In the genomic region with DNA sequence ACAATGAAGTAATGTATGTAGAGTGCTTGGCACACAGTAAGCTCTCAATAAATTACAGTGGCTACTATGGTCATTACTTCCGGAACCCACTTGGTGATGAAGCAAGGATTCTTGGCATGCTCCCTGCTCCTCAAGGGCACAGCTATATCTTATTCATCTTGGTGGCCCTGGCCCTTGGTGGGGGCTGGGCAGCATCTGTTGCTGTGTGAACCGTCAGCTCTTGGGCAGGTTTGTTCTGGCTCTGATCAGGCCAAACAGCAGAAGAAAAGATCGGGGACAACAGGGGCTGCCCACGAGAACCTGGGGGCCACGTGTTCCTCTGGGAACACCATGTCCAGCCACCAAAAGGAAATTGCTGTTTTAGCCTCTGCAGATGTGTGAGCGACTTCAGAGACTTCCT, we compare ENCODE assay signal across 23 cellular contexts.
A peak's percentile ranks its signal among the peaks of the same experiment; 100 is the strongest.
DNase-seq lines count a peak whose midpoint lies in the region; ATAC-seq and TF ChIP-seq lines count a peak whose summit lies in the region.
"Had no signal": no experiment of that assay in that cellular context is flagged by ENCODE, and none has a peak within 500 bp of the region (broad histone marks: within the 10 kb centered on the region; RNA-seq: fewer than 3 reads in every experiment).

No MANE protein-coding gene starts in this region.

- intact Hi-C loops in adrenal gland (cut with DNase I) = no loop called here
- intact Hi-C loops in thyroid gland (cut with DNase I) = no loop called here

- H3K27me3 ChIP-seq in adrenal gland (no peaks in the 10 kb centered on the region), thyroid gland (no peaks in the 10 kb centered on the region), hepatocyte (no peaks in the 10 kb centered on the region)

- peak overlapping the region in 2 of 5 donors; percentile 34 to 62 for H3K27ac ChIP-seq in adrenal gland
- H3K27ac ChIP-seq in thyroid gland = peak overlapping the region; percentile 17 to 63 (median 56)
- H3K27ac ChIP-seq in hepatocyte = no peak overlapping the region
- H3K27ac ChIP-seq: A549, KMS-11 had no signal

- H2AFZ ChIP-seq in hepatocyte = no peak overlapping the region

- no peaks in the 10 kb centered on the region for H3K9me2 ChIP-seq in hepatocyte (replicated peaks; ENCODE audit: insufficient read depth)

- no peaks in the 10 kb centered on the region for H4K20me1 ChIP-seq in hepatocyte (ENCODE audit: insufficient read depth, poor library complexity, severe bottlenecking)

- no peaks in the 10 kb centered on the region for H3K79me2 ChIP-seq in hepatocyte

- H3K4me3 Mint-ChIP-seq in stimulated activated naive CD8-positive, alpha-beta T cell treated with anti-CD3 and anti-CD28 coated beads, Interleukin-15, amount 100 ng/mL, for 72 hours = no peak overlapping the region
- H3K4me3 Mint-ChIP-seq: CD4-positive, CD25-positive, alpha-beta regulatory T cell had no signal

- 21 to 51% (median 40%) methylated on average over 2 to 6 of the region's 6 CpGs for WGBS in adrenal gland, 4 donors
- WGBS in thyroid gland, 2 donors = 38 to 39% methylated on average over 5 to 6 of the region's 6 CpGs
- WGBS in hepatocyte (ENCODE audit: low lambda C conversion rate, missing lambda C conversion rate) = 82% methylated on average over 6 of the region's 6 CpGs

- H3K4me3 ChIP-seq in adrenal gland (no peak overlapping the region), thyroid gland (replicated peaks in 1 of 3) (no peak overlapping the region), hepatocyte (no peak overlapping the region)
- H3K4me3 ChIP-seq: A549 had no signal

- H3K27me3 Mint-ChIP-seq in stimulated activated naive CD8-positive, alpha-beta T cell treated with anti-CD3 and anti-CD28 coated beads, Interleukin-15, amount 100 ng/mL, for 72 hours = peaks cover 34% of the 10 kb centered on the region

- H3K4me1 ChIP-seq in adrenal gland (replicated peaks in 1 of 2) (no peaks in the 10 kb centered on the region), thyroid gland (peaks cover 22 to 23% of the 10 kb centered on the region in 2 donors), hepatocyte (ENCODE audit: insufficient read depth) (no peaks in the 10 kb centered on the region)
- H3K4me1 ChIP-seq: A549, Caco-2 had no signal

- TF ChIP-seq POLR2A in adrenal gland (IDR thresholded peaks at IDR 0.05) (no peak), thyroid gland (IDR thresholded peaks at IDR 0.05) (no peak)

- H3K36me3 ChIP-seq in adrenal gland (replicated peaks in 1 of 2) (no peaks in the 10 kb centered on the region), thyroid gland (no peaks in the 10 kb centered on the region), hepatocyte (replicated peaks; ENCODE audit: insufficient read depth, low read depth) (no peaks in the 10 kb centered on the region)

- TF ChIP-seq CTCF in adrenal gland (IDR thresholded peaks at IDR 0.05) = no peak
- TF ChIP-seq CTCF in thyroid gland (IDR thresholded peaks at IDR 0.05) = no peak
- no peak for TF ChIP-seq CTCF in hepatocyte (IDR thresholded peaks at IDR 0.05; ENCODE audit: poor library complexity)

- no peaks in the 10 kb centered on the region for H3K9me3 ChIP-seq in adrenal gland (replicated peaks in 1 of 3)
- no peaks in the 10 kb centered on the region for H3K9me3 ChIP-seq in thyroid gland
- H3K9me3 ChIP-seq in hepatocyte (ENCODE audit: low read depth) = peaks cover 5% of the 10 kb centered on the region

- H3K4me2 ChIP-seq in hepatocyte = no peak overlapping the region
- H3K4me2 ChIP-seq: A549, KMS-11 had no signal

- H3K4me1 Mint-ChIP-seq in stimulated activated naive CD8-positive, alpha-beta T cell treated with anti-CD3 and anti-CD28 coated beads, Interleukin-15, amount 100 ng/mL, for 72 hours = no peaks in the 10 kb centered on the region
- H3K4me1 Mint-ChIP-seq: CD4-positive, CD25-positive, alpha-beta regulatory T cell had no signal

- peak; percentile 15 for DNase-seq in EH (ENCODE audit: low read depth)
- peak; percentile 50 to 90 (median 76) for DNase-seq in adrenal gland
- DNase-seq in mesenteric fat pad (ENCODE audit: low spot score) = peak; percentile 67
- DNase-seq in thyroid gland = peak; percentile 59 to 61
- no peak for DNase-seq in stimulated activated naive CD8-positive, alpha-beta T cell treated with anti-CD3 and anti-CD28 coated beads, Interleukin-15, amount 100 ng/mL, for 72 hours
- DNase-seq in GM19240 (ENCODE audit: insufficient read length, low spot score) = no peak
- no peak for DNase-seq in hepatocyte (ENCODE audit: low spot score)
- DNase-seq: Caco-2; CD4-positive, CD25-positive, alpha-beta regulatory T cell; DMS153; GOT3; HCEC 1CT; IMR-90; MV-4-11; NCI-H1105 treated with DMSO at 0.1 percent for 48 hours; NCI-H1694; NCI-H2081; NCI-H2171 treated with DMSO at 0.1 percent for 48 hours; NCI-H446; NCI-H526; SHP77 had no signal

- no peak for ATAC-seq in stimulated activated naive CD8-positive, alpha-beta T cell treated with anti-CD3 and anti-CD28 coated beads, Interleukin-15, amount 100 ng/mL, for 72 hours
- ATAC-seq: A549 had no signal

- H3K9me3 Mint-ChIP-seq in stimulated activated naive CD8-positive, alpha-beta T cell treated with anti-CD3 and anti-CD28 coated beads, Interleukin-15, amount 100 ng/mL, for 72 hours = no peaks in the 10 kb centered on the region

- H3K27ac Mint-ChIP-seq in stimulated activated naive CD8-positive, alpha-beta T cell treated with anti-CD3 and anti-CD28 coated beads, Interleukin-15, amount 100 ng/mL, for 72 hours = no peak overlapping the region
- H3K27ac Mint-ChIP-seq: CD4-positive, CD25-positive, alpha-beta regulatory T cell had no signal

Comparison
In these comparisons a context has a peak if more than half of its experiments do, and no peak if none do; other contexts are left out.
1. DNase-seq: peak in EH (single experiment), adrenal gland (7 of 7), mesenteric fat pad (single experiment) and thyroid gland (2 of 2); none in stimulated activated naive CD8-positive, alpha-beta T cell treated with anti-CD3 and anti-CD28 coated beads, Interleukin-15, amount 100 ng/mL, for 72 hours (0 of 2), GM19240 (single experiment) and hepatocyte (single experiment).